Comparison of ENCODE assay signal across 1 cellular context in the genomic region with DNA sequence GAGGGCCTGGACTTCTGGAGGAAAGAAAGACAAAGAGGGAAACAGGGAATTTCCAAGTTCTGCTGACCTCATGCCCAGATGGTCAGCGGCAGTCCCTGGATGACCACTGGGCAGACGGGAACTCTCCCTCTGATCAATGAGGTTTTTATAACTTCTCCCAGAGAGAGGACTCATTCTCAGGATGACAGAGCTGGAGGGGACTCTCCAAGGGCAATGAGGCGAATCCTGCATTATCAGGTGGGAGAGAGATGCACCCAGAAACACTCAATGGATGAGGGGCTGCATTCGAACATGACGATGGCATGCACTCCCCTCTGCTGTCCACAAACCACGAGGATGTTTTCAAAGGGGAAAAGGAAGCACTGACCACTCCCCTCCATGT.
TF ChIP-seq lines count a peak whose summit lies in the region.

No MANE protein-coding gene starts in this region.

TF ChIP-seq in IMR-90, 13 proteins besides CTCF, POLR2A, EP300 and RAD21:
- no peak for TF ChIP-seq FOS (IDR thresholded peaks at IDR 0.05; ENCODE audit: low read depth, low read length)
- TF ChIP-seq RFX5 (IDR thresholded peaks at IDR 0.05; ENCODE audit: low read depth, low read length), result no peak
- no peak for TF ChIP-seq RCOR1 (IDR thresholded peaks at IDR 0.05; ENCODE audit: insufficient replicate concordance, low read length)
